In the genomic region with DNA sequence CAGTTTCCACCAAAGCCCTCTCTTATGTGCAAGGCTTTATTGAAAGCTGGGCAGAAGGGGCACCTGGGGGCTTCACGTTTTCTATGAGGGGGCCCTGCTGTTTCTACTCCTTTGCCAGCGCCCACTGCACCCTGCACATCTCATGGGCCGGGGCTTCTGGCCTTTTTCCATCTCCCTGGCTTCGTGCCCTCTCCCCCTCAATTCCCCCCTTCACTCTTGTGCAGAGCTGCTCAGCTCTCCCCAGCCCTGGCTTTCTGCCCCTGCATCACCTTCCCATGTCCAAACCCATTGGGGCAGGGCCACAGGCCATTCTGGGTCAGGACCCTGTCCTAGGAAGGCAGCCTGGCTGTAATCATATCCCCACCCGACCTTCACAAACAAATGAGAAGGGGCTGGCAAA, we compare ENCODE assay signal across 16 cellular contexts. TPM values are rescaled to one million over a fixed set of nuclear protein-coding genes. Genes with fewer than 3 reads are reported as not detected.
A peak's percentile ranks its signal among the peaks of the same experiment; 100 is the strongest.
DNase-seq lines count a peak whose midpoint lies in the region; ATAC-seq and TF ChIP-seq lines count a peak whose summit lies in the region.
"Had no signal": no experiment of that assay in that cellular context is flagged by ENCODE, and none has a peak within 500 bp of the region (broad histone marks: within the 10 kb centered on the region; RNA-seq: fewer than 3 reads in every experiment).

No MANE protein-coding gene starts in this region.

- H3K36me3 Mint-ChIP-seq in H9 (ENCODE audit: insufficient read depth in 1 of 3, low read depth in 3 of 3) (peaks cover 40 to 55% (median 43%) of the 10 kb centered on the region in 3 experiments), activated B cell treated with CpG ODN at 0.5 μM for 24 hours (ENCODE audit: low read depth) (peaks cover 54% of the 10 kb centered on the region)
- peaks cover 51% of the 10 kb centered on the region for H3K36me3 Mint-ChIP-seq in stimulated activated effector memory CD8-positive, alpha-beta T cell treated with anti-CD3 and anti-CD28 coated beads, Interleukin-12 subunit alpha, Interleukin-12 subunit beta, amount 100 ng/mL, for 72 hours

- H3K27me3 ChIP-seq in H9 (ENCODE audit: insufficient read depth, low read length), result no peaks in the 10 kb centered on the region
- H3K27me3 ChIP-seq: BLaER1 had no signal

- H4K8ac ChIP-seq in H9 (replicated peaks; ENCODE audit: insufficient read length, low read depth, low read length), result no peak overlapping the region

- H2BK120ac ChIP-seq in H9 (ENCODE audit: low read depth, low read length, poor library complexity, severe bottlenecking), result no peak overlapping the region

- H2BK5ac ChIP-seq in H9 (ENCODE audit: insufficient read length, low read length), result no peak overlapping the region

- no peak overlapping the region for H3K23ac ChIP-seq in H9 (ENCODE audit: insufficient read length, low read depth, low read length)

- no peaks in the 10 kb centered on the region for H3K79me1 ChIP-seq in H9 (ENCODE audit: insufficient read depth, low read depth, low read length, poor library complexity, severe bottlenecking)

- no peak overlapping the region for H3K4me2 ChIP-seq in H9 (ENCODE audit: insufficient read depth, insufficient read length, low read length)
- H3K4me2 ChIP-seq: BLaER1 had no signal

- H3K27ac ChIP-seq in H9 (ENCODE audit: insufficient read length, low read depth, low read length), result no peak overlapping the region
- H3K27ac ChIP-seq: BLaER1, HL-60 had no signal

- no peak overlapping the region for H3K9ac ChIP-seq in H9 (ENCODE audit: extremely low read depth, insufficient read length, low read length)
- H3K9ac ChIP-seq: BLaER1 had no signal

- no peak for ATAC-seq in activated B cell treated with CpG ODN at 0.5 μM for 24 hours (ENCODE audit: low read depth)
- no peak for ATAC-seq in stimulated activated effector memory CD8-positive, alpha-beta T cell treated with anti-CD3 and anti-CD28 coated beads, Interleukin-12 subunit alpha, Interleukin-12 subunit beta, amount 100 ng/mL, for 72 hours

- H4K20me1 ChIP-seq in H9 (ENCODE audit: control insufficient read depth, insufficient read depth, insufficient read length), result no peaks in the 10 kb centered on the region
- H4K20me1 ChIP-seq: BLaER1 had no signal

- H3K4me1 ChIP-seq in H9 (ENCODE audit: insufficient read depth, low read length), result no peaks in the 10 kb centered on the region
- H3K4me1 ChIP-seq: Caco-2 had no signal

- H3K79me2 ChIP-seq in H9 (ENCODE audit: insufficient read depth, low read length), result no peaks in the 10 kb centered on the region

- H2AK5ac ChIP-seq in H9 (ENCODE audit: insufficient read length, low read length), result no peak overlapping the region

- no peak overlapping the region for H4K5ac ChIP-seq in H9 (ENCODE audit: insufficient read length, low read depth, low read length)

- CTCF ChIA-PET in activated B cell treated with CpG ODN at 0.5 μM for 24 hours (lab: Charles Lee), result no interaction called here

- peaks cover 2% of the 10 kb centered on the region; the same call in 1 of the 2 replicates for H3K27me3 Mint-ChIP-seq in H9 (ENCODE audit: low read depth)
- H3K27me3 Mint-ChIP-seq in activated B cell treated with CpG ODN at 0.5 μM for 24 hours, result no peaks in the 10 kb centered on the region
- H3K27me3 Mint-ChIP-seq: CD8-positive, alpha-beta memory T cell had no signal

- H2BK12ac ChIP-seq in H9 (ENCODE audit: insufficient read length, low read depth, low read length), result no peak overlapping the region

- H3K4me1 Mint-ChIP-seq in H9, result no peaks in the 10 kb centered on the region
- no peaks in the 10 kb centered on the region for H3K4me1 Mint-ChIP-seq in activated B cell treated with CpG ODN at 0.5 μM for 24 hours
- H3K4me1 Mint-ChIP-seq in stimulated activated effector memory CD8-positive, alpha-beta T cell treated with anti-CD3 and anti-CD28 coated beads, Interleukin-12 subunit alpha, Interleukin-12 subunit beta, amount 100 ng/mL, for 72 hours, result peaks cover 6% of the 10 kb centered on the region
- H3K4me1 Mint-ChIP-seq: CD8-positive, alpha-beta memory T cell had no signal

- no CpG with 5 or more reads among the region's 5 CpGs for WGBS in H9 (ENCODE audit: extremely low coverage, insufficient read length, low lambda C conversion rate)

- no peak overlapping the region for H3K4ac ChIP-seq in H9 (ENCODE audit: low read depth, low read length)

- H3K23me2 ChIP-seq in H9 (ENCODE audit: insufficient read length, low read depth, low read length, poor library complexity, severe bottlenecking), result no peaks in the 10 kb centered on the region

- H3K27ac Mint-ChIP-seq in H9, result peak overlapping the region in 2 of 3 experiments; percentile 44 to 53; a peak in 2 of 7 replicates
- H3K27ac Mint-ChIP-seq in activated B cell treated with CpG ODN at 0.5 μM for 24 hours, result peak overlapping the region; percentile 12
- H3K27ac Mint-ChIP-seq in stimulated activated effector memory CD8-positive, alpha-beta T cell treated with anti-CD3 and anti-CD28 coated beads, Interleukin-12 subunit alpha, Interleukin-12 subunit beta, amount 100 ng/mL, for 72 hours, result peak overlapping the region; percentile 63

- H3K4me3 Mint-ChIP-seq in H9 (no peak overlapping the region), activated B cell treated with CpG ODN at 0.5 μM for 24 hours (no peak overlapping the region)
- H3K4me3 Mint-ChIP-seq in stimulated activated effector memory CD8-positive, alpha-beta T cell treated with anti-CD3 and anti-CD28 coated beads, Interleukin-12 subunit alpha, Interleukin-12 subunit beta, amount 100 ng/mL, for 72 hours, result no peak overlapping the region
- H3K4me3 Mint-ChIP-seq: CD8-positive, alpha-beta memory T cell had no signal

- H3T11ph ChIP-seq in H9 (ENCODE audit: low read length), result no peak overlapping the region

- peak; percentile 19 for DNase-seq in DMS 273 (lab: John Stamatoyannopoulos, UW; ENCODE audit: unreplicated experiment)
- no peak for DNase-seq in DMS 273 treated with DMSO at 0.1 percent for 48 hours (lab: John Stamatoyannopoulos, UW)
- no peak for DNase-seq in H9
- no peak for DNase-seq in activated B cell treated with CpG ODN at 0.5 μM for 24 hours
- DNase-seq in stimulated activated effector memory CD8-positive, alpha-beta T cell treated with anti-CD3 and anti-CD28 coated beads, Interleukin-12 subunit alpha, Interleukin-12 subunit beta, amount 100 ng/mL, for 72 hours (ENCODE audit: low spot score in 2 of 2), result no peak
- no peak for DNase-seq in activated CD4-positive, alpha-beta T cell treated with anti-CD3 and anti-CD28 coated beads, Interleukin-2, amount 50 U/mL, for 1 hour
- no peak for DNase-seq in DMS153 treated with DMSO at 0.1 percent for 48 hours (lab: John Stamatoyannopoulos, UW; ENCODE audit: unreplicated experiment)
- DNase-seq: 8988T; AML-193; CD8-positive, alpha-beta memory T cell; DMS79; GOT3; HCEC 1CT had no signal

- intact Hi-C loops in activated B cell treated with CpG ODN at 0.5 μM for 24 hours (cut with micrococcal nuclease), result no loop called here

- H2BK20ac ChIP-seq in H9 (ENCODE audit: low read depth, low read length, poor library complexity, severe bottlenecking), result no peak overlapping the region

- H3K14ac ChIP-seq in H9 (ENCODE audit: insufficient read depth, low read length), result no peak overlapping the region

- peaks cover 3 to 15% of the 10 kb centered on the region in 2 experiments; a peak in 4 of 5 replicates for H3K9me3 Mint-ChIP-seq in H9
- peaks cover 2% of the 10 kb centered on the region for H3K9me3 Mint-ChIP-seq in activated B cell treated with CpG ODN at 0.5 μM for 24 hours
- H3K9me3 Mint-ChIP-seq in stimulated activated effector memory CD8-positive, alpha-beta T cell treated with anti-CD3 and anti-CD28 coated beads, Interleukin-12 subunit alpha, Interleukin-12 subunit beta, amount 100 ng/mL, for 72 hours, result no peaks in the 10 kb centered on the region

- POLR2A ChIA-PET in activated B cell treated with CpG ODN at 0.5 μM for 24 hours (lab: Charles Lee), result no interaction called here

- no peak overlapping the region for H2BK15ac ChIP-seq in H9 (ENCODE audit: low read depth, low read length)

- H3K9me3 ChIP-seq in H9 (ENCODE audit: control insufficient read depth, low read depth, low read length), result peaks cover 8% of the 10 kb centered on the region
- H3K9me3 ChIP-seq: Caco-2 had no signal

- H4K91ac ChIP-seq in H9 (ENCODE audit: insufficient read length, low read depth, low read length), result no peak overlapping the region

- TF ChIP-seq CTCF in H9 (conservative IDR thresholded peaks at IDR 0.05) (no peak), activated B cell treated with CpG ODN at 0.5 μM for 24 hours (IDR thresholded peaks at IDR 0.05) (no peak)

- no peak overlapping the region for H3K18ac ChIP-seq in H9 (ENCODE audit: insufficient read length, low read depth, low read length)

- H3K56ac ChIP-seq in H9 (ENCODE audit: insufficient read length, low read depth, low read length), result no peak overlapping the region

- no peak overlapping the region for H2AFZ ChIP-seq in H9 (ENCODE audit: low read length)

RNA-seq across cellular contexts. Expression of a gene that starts 36.5 kb away (rescaled TPM):
- total RNA-seq in H9 (2021), result 274 and 293 TPM in 2 replicates
- total RNA-seq in activated B cell treated with CpG ODN at 0.5 μM for 24 hours, result 176 and 178 TPM in 2 replicates

RNA-seq across cellular contexts. Expression of a gene that starts 55.5 kb away (rescaled TPM):
- total RNA-seq in H9 (2021) (22.7 and 25.7 TPM in 2 replicates), activated B cell treated with CpG ODN at 0.5 μM for 24 hours (13.3 TPM in 2 replicates)

Comparison
In these comparisons a context has a peak if more than half of its experiments do, and no peak if none do; other contexts are left out.
1. H3K27ac Mint-ChIP-seq: peak in every context shown above with its lines; median percentile 63 in stimulated activated effector memory CD8-positive, alpha-beta T cell treated with anti-CD3 and anti-CD28 coated beads, Interleukin-12 subunit alpha, Interleukin-12 subunit beta, amount 100 ng/mL, for 72 hours; 48 in H9; 12 in activated B cell treated with CpG ODN at 0.5 μM for 24 hours.